In genomic region chr1:72442251-72442650, GRCh38 we compare ENCODE assay signal across 16 cellular contexts.
"Had no signal": no experiment of that assay in that cellular context is flagged by ENCODE, and none has a peak within 500 bp of the region (broad histone marks: within the 10 kb centered on the region; RNA-seq: fewer than 3 reads in every experiment).

No MANE protein-coding gene starts in this region.

- H3K36me3 ChIP-seq: lower lobe of right lung, tibial nerve, uterus had no signal

- H3K4me1 ChIP-seq: lower lobe of right lung, psoas muscle, tibial nerve, uterus had no signal

- ATAC-seq: left colon, lower lobe of right lung, psoas muscle, sciatic nerve had no signal

- H3K27me3 Mint-ChIP-seq: activated naive CD8-positive, alpha-beta T cell treated with anti-CD3 and anti-CD28 coated beads for 36 hours had no signal

- H3K4me3 ChIP-seq: lower lobe of right lung, psoas muscle, tibial nerve, uterus had no signal

- H3K27me3 ChIP-seq: tibial nerve, uterus had no signal

- H3K9me3 Mint-ChIP-seq: activated naive CD8-positive, alpha-beta T cell treated with anti-CD3 and anti-CD28 coated beads for 36 hours; activated T-helper 1 cell treated with anti-CD3 and anti-CD28 coated beads, Interleukin-12 subunit alpha, Interleukin-12 subunit beta, Interleukin-2, Interleukin-4 antibody, amounts not matched to agents 30 ng/mL and 10 ng/mL and 1 ng/mL, durations not matched to agents 14 hours and 24 hours and 36 hours had no signal

- H3K9me3 ChIP-seq: lower lobe of right lung, psoas muscle, uterus had no signal

- H3K27ac ChIP-seq: lower lobe of right lung, psoas muscle, tibial nerve, uterus had no signal

- H3K36me3 Mint-ChIP-seq: activated naive CD8-positive, alpha-beta T cell treated with anti-CD3 and anti-CD28 coated beads for 36 hours; mesothelial cell of epicardium had no signal

- H3K4me1 Mint-ChIP-seq: activated naive CD8-positive, alpha-beta T cell treated with anti-CD3 and anti-CD28 coated beads for 36 hours; mesothelial cell of epicardium had no signal

- H3K4me3 Mint-ChIP-seq: activated naive CD8-positive, alpha-beta T cell treated with anti-CD3 and anti-CD28 coated beads for 36 hours; activated T-helper 1 cell treated with anti-CD3 and anti-CD28 coated beads, Interleukin-12 subunit alpha, Interleukin-12 subunit beta, Interleukin-2, Interleukin-4 antibody, amounts not matched to agents 30 ng/mL and 10 ng/mL and 1 ng/mL, durations not matched to agents 14 hours and 24 hours and 36 hours; mesothelial cell of epicardium had no signal

- DNase-seq: activated CD4-positive, alpha-beta T cell treated with anti-CD3 and anti-CD28 coated beads, Interleukin-2, amount 50 U/mL, for 1 hour; activated CD8-positive, alpha-beta memory T cell treated with anti-CD3 and anti-CD28 coated beads for 24 hours; activated naive CD8-positive, alpha-beta T cell treated with anti-CD3 and anti-CD28 coated beads for 36 hours; anterior cingulate cortex; left colon; lower lobe of right lung; psoas muscle; stimulated activated CD4-positive, alpha-beta T cell treated with anti-CD3 and anti-CD28 coated beads, Interleukin-2, amount 100 ng/mL, for 48 hours; stimulated activated naive CD4-positive, alpha-beta T cell; substantia nigra; SW 1271; uterus had no signal

- H3K27ac Mint-ChIP-seq: activated naive CD8-positive, alpha-beta T cell treated with anti-CD3 and anti-CD28 coated beads for 36 hours; activated T-helper 1 cell treated with anti-CD3 and anti-CD28 coated beads, Interleukin-12 subunit alpha, Interleukin-12 subunit beta, Interleukin-2, Interleukin-4 antibody, amounts not matched to agents 30 ng/mL and 10 ng/mL and 1 ng/mL, durations not matched to agents 14 hours and 24 hours and 36 hours; mesothelial cell of epicardium had no signal
